In genomic region chr7:102596036-102596435, GRCh38 we compare ENCODE assay signal across 11 cellular contexts. TPM values are rescaled to one million over a fixed set of nuclear protein-coding genes. Genes with fewer than 3 reads are reported as not detected.
"Had no signal": no experiment of that assay in that cellular context is flagged by ENCODE, and none has a peak within 500 bp of the region (broad histone marks: within the 10 kb centered on the region; RNA-seq: fewer than 3 reads in every experiment).

No MANE protein-coding gene starts in this region.

RNA-seq across cellular contexts. Expression of gene SPDYE2, which starts 45.0 kb away (rescaled TPM):
- total RNA-seq: activated naive CD4-positive, alpha-beta T cell treated with anti-CD3 and anti-CD28 coated beads for 36 hours; activated naive CD4-positive, alpha-beta T cell treated with anti-CD3 and anti-CD28 coated beads, Interleukin-2, amount 50 U/mL, for 72 hours; activated naive CD8-positive, alpha-beta T cell treated with anti-CD3 and anti-CD28 coated beads for 36 hours; activated T-cell treated with anti-CD3 and anti-CD28 coated beads, Interleukin-2, amount 50 U/mL, for 4 hours; activated T-cell treated with anti-CD3 and anti-CD28 coated beads, Interleukin-2, amount 50 U/mL, for 72 hours; activated T-helper 1 cell treated with anti-CD3 and anti-CD28 coated beads, Interleukin-12 subunit alpha, Interleukin-12 subunit beta, Interleukin-2, Interleukin-4 antibody, amounts not matched to agents 30 ng/mL and 10 ng/mL and 1 ng/mL, durations not matched to agents 14 hours and 24 hours and 36 hours; activated T-helper 17 cell treated with anti-CD3 and anti-CD28 coated beads, Interleukin-2, amount 50 U/mL, for 72 hours; ascending aorta; bronchial epithelial cell; cardiac muscle cell; chondrocyte had no signal
